In the genomic region with DNA sequence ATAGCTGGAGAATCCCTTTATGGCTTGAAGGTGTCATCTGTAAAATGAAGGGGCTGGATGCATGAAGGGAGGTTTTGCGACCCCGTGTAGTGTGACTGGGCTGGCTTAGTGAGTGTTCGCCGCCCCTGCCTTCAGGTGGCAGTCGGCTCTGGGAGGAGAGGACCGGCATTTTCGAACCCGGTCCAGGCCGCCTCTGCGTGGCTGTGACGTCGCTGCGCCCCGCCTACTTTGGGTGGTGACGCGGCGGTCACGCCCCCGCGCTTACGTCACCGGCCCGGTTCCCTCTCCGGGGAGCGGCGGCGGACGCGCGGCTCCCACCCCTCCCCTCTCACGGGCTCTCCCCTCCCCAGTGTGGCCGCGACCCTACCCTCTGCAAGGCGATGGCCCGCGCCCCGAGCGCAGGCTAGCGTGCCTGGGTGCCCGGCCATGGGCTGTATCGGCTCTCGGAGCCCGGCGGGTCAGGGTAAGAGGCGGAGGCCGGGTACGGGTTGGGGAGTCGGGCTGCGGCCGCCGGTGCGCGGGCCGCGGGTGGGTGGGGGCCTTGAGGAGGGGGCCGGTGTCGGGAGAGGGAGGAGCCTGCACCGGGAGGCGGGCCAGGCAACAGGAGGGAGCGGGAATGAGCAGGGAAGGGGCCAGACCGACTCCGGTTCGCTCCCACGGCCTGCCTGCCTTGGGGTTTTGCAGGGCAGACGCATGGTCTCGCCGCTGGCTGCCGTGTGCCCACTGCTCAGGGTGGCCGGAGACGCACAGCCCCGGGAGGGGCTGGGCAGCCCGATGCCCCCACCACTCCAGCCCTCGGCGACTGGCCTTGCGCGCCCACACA, we compare ENCODE assay signal across 8 cellular contexts. TPM values are rescaled to one million over a fixed set of nuclear protein-coding genes. Genes with fewer than 3 reads are reported as not detected.
DNase-seq lines count a peak whose midpoint lies in the region; ATAC-seq and TF ChIP-seq lines count a peak whose summit lies in the region.

No MANE protein-coding gene starts in this region.

- peaks cover 71% of the 10 kb centered on the region for H3K4me1 Mint-ChIP-seq in endothelial cell (ENCODE audit: unreplicated experiment)

- peak overlapping the region; percentile 94 for H3K27ac Mint-ChIP-seq in endothelial cell (ENCODE audit: unreplicated experiment)

- peak; percentile 88 for DNase-seq in AG08396 (ENCODE audit: low spot score)
- peak; percentile 61 to 79 for DNase-seq in NOMO-1 (lab: John Stamatoyannopoulos, UW; ENCODE audit: unreplicated experiment in 2 of 2)
- DNase-seq in activated CD8-positive, alpha-beta memory T cell treated with anti-CD3 and anti-CD28 coated beads, Interleukin-2, amount 50 U/mL, for 4 hours: peak; percentile 90
- DNase-seq in endothelial cell (ENCODE audit: low spot score): peak; percentile 88
- peak; percentile 91 for DNase-seq in midbrain (lab: John Stamatoyannopoulos, UW)
- peak; percentile 73 to 77 for DNase-seq in stimulated activated CD8-positive, alpha-beta memory T cell treated with anti-CD3 and anti-CD28 coated beads, Interleukin-15, amount 100 ng/mL, for 48 hours (ENCODE audit: low read depth in 2 of 2)

- TF ChIP-seq CTCF in endothelial cell (IDR thresholded peaks at IDR 0.05; ENCODE audit: unreplicated experiment): no peak

- H3K9me3 Mint-ChIP-seq in endothelial cell (ENCODE audit: unreplicated experiment): no peaks in the 10 kb centered on the region

- ATAC-seq in GM19035 (IDR thresholded peaks at IDR 0.05; ENCODE audit: unreplicated experiment): peak; percentile 73
- ATAC-seq in HG03457 (IDR thresholded peaks at IDR 0.05; ENCODE audit: unreplicated experiment): peak; percentile 56

- peaks cover 38% of the 10 kb centered on the region for H3K27me3 Mint-ChIP-seq in endothelial cell (ENCODE audit: unreplicated experiment)

- peaks cover 49% of the 10 kb centered on the region for H3K36me3 Mint-ChIP-seq in endothelial cell (ENCODE audit: low read depth, unreplicated experiment)

- peak overlapping the region; percentile 94 for H3K4me3 Mint-ChIP-seq in endothelial cell (ENCODE audit: unreplicated experiment)

RNA-seq across cellular contexts. Expression of a gene that starts 1.5 kb away (rescaled TPM):
- total RNA-seq in endothelial cell (ENCODE audit: unreplicated experiment): 15.8 TPM

RNA-seq across cellular contexts. Expression of a gene that starts 21.5 kb away (rescaled TPM):
- total RNA-seq in endothelial cell (ENCODE audit: unreplicated experiment): 390 TPM

RNA-seq across cellular contexts. Expression of a gene that starts 25.5 kb away (rescaled TPM):
- total RNA-seq in endothelial cell (ENCODE audit: unreplicated experiment): 6.3 TPM

RNA-seq across cellular contexts. Expression of a gene that starts 25.6 kb away (rescaled TPM):
- total RNA-seq in endothelial cell (ENCODE audit: unreplicated experiment): 56.1 TPM

RNA-seq across cellular contexts. Expression of a gene that starts 36.8 kb away (rescaled TPM):
- total RNA-seq in endothelial cell (ENCODE audit: unreplicated experiment): 292 TPM

Comparison
In these comparisons a context has a peak if more than half of its experiments do, and no peak if none do; other contexts are left out.
1. Peak in every context shown above with its lines: DNase-seq and ATAC-seq.